ENCODE assay signal across 20 cellular contexts in the genomic region with DNA sequence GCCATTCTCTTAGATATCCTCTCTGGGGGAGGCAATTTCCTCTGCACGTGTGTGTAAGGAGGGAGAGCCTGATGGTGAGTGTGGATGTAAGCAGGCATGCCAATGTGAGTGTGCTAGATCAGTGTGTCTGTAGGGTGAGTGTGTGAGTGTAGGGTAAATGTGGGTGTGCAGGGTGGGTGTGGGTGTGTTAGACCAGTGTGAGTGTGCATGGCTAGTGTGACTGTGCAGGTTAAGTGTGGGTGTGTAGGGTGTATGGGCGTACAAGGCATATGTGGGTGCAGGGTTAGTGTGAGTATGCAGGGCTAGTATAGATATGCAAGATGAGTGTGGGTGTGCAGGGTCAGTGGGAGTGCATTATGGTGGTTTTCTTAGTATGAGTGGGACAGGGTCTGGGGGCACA. TPM values are rescaled to one million over a fixed set of nuclear protein-coding genes. Genes with fewer than 3 reads are reported as not detected.
DNase-seq lines count a peak whose midpoint lies in the region; ATAC-seq and TF ChIP-seq lines count a peak whose summit lies in the region.
"Had no signal": no experiment of that assay in that cellular context is flagged by ENCODE, and none has a peak within 500 bp of the region (broad histone marks: within the 10 kb centered on the region; RNA-seq: fewer than 3 reads in every experiment).

No MANE protein-coding gene starts in this region.

- H3K9ac ChIP-seq in BLaER1 (peak overlapping the region; percentile 60), MM.1S (ENCODE audit: low read length) (no peak overlapping the region)

- H3K79me2 ChIP-seq in MM.1S (ENCODE audit: low read length) (no peaks in the 10 kb centered on the region), osteoblast (ENCODE audit: insufficient read depth, low read length) (no peaks in the 10 kb centered on the region)

- 35 to 38% methylated on average over 2 of the region's 2 CpGs for WGBS in body of pancreas, 2 donors

- H3K36me3 ChIP-seq in BLaER1 (no peaks in the 10 kb centered on the region; the same call in 1 of the 2 replicates), MM.1S (replicated peaks; ENCODE audit: insufficient read depth, low read length) (no peaks in the 10 kb centered on the region), osteoblast (ENCODE audit: insufficient read depth, low read length) (no peaks in the 10 kb centered on the region), body of pancreas (replicated peaks in 1 of 2; ENCODE audit: insufficient read depth in 1 of 2, low read depth in 2 of 2) (no peaks in the 10 kb centered on the region)
- H3K36me3 ChIP-seq: MG63, Peyer's patch had no signal

- H3K4me3 ChIP-seq in BLaER1 (peak overlapping the region; percentile 32; the same call in 1 of the 2 replicates), MM.1S (ENCODE audit: low read length) (no peak overlapping the region), osteoblast (ENCODE audit: insufficient read depth, low read length) (no peak overlapping the region), body of pancreas (no peak overlapping the region)
- H3K4me3 ChIP-seq: MG63, Peyer's patch, SK-N-MC had no signal

- H3K27ac ChIP-seq in BLaER1: peak overlapping the region; percentile 71
- no peak overlapping the region for H3K27ac ChIP-seq in MM.1S (ENCODE audit: low read length)
- H3K27ac ChIP-seq in caudate nucleus (ENCODE audit: low read depth, low read length): peak overlapping the region; percentile 7
- H3K27ac ChIP-seq in osteoblast (ENCODE audit: low read depth, low read length): no peak overlapping the region
- H3K27ac ChIP-seq in body of pancreas: no peak overlapping the region
- H3K27ac ChIP-seq: Peyer's patch, SK-N-MC had no signal

- DNase-seq in MM.1S (no peak), caudate nucleus (lab: John Stamatoyannopoulos, UW) (no peak), osteoblast (ENCODE audit: insufficient read length, low spot score, missing footprints) (peak; percentile 34), body of pancreas (no peak)
- no peak for DNase-seq in activated CD8-positive, alpha-beta memory T cell treated with anti-CD3 and anti-CD28 coated beads for 24 hours
- DNase-seq: Calu3; CD8-positive, alpha-beta memory T cell; DMS79 treated with DMSO at 0.1 percent for 48 hours; KBM-7; MG63; NCI-H2029; NCI-H446 treated with DMSO at 0.1 percent for 48 hours; NCI-H526 treated with DMSO at 0.1 percent for 48 hours; OCI-M1; Peyer's patch; SIG-M5 had no signal

- no peaks in the 10 kb centered on the region for H4K20me1 ChIP-seq in BLaER1
- no peaks in the 10 kb centered on the region for H4K20me1 ChIP-seq in MM.1S (ENCODE audit: insufficient read depth, low read length)
- H4K20me1 ChIP-seq in osteoblast (ENCODE audit: insufficient read depth, low read length): peaks cover 4% of the 10 kb centered on the region

- no peaks in the 10 kb centered on the region for H3F3A ChIP-seq in MM.1S (ENCODE audit: insufficient read depth, low read length)

- H3K9me2 ChIP-seq in MM.1S (replicated peaks; ENCODE audit: insufficient read depth, low read length): no peaks in the 10 kb centered on the region

- no peak for ATAC-seq in GM18868 (IDR thresholded peaks at IDR 0.05; ENCODE audit: unreplicated experiment)
- ATAC-seq in HG03439 (IDR thresholded peaks at IDR 0.05; ENCODE audit: unreplicated experiment): no peak
- ATAC-seq in body of pancreas: no peak

- H3K27me3 ChIP-seq in BLaER1 (no peaks in the 10 kb centered on the region), MM.1S (replicated peaks; ENCODE audit: insufficient read depth, low read length) (no peaks in the 10 kb centered on the region), osteoblast (ENCODE audit: insufficient read depth, low read length) (peaks cover 5% of the 10 kb centered on the region), body of pancreas (no peaks in the 10 kb centered on the region)
- H3K27me3 ChIP-seq: MG63, Peyer's patch had no signal

- peaks cover 100% of the 10 kb centered on the region for H3K4me1 ChIP-seq in BLaER1
- peaks cover 21% of the 10 kb centered on the region for H3K4me1 ChIP-seq in MM.1S (ENCODE audit: low read length)
- H3K4me1 ChIP-seq in osteoblast (ENCODE audit: insufficient read depth, low read length): no peaks in the 10 kb centered on the region
- H3K4me1 ChIP-seq in body of pancreas: no peaks in the 10 kb centered on the region

- no peak for TF ChIP-seq POLR2A in body of pancreas (IDR thresholded peaks at IDR 0.05)

- H2AFZ ChIP-seq in MM.1S (ENCODE audit: low read length) (no peak overlapping the region), osteoblast (ENCODE audit: low read length) (no peak overlapping the region)

- H3K4me2 ChIP-seq in BLaER1: peak overlapping the region; percentile 93
- 0 out of 2 replicates have a peak overlapping the region, but pooled peaks have one; percentile 45 for H3K4me2 ChIP-seq in MM.1S (ENCODE audit: low read depth, low read length)
- no peak overlapping the region for H3K4me2 ChIP-seq in osteoblast (ENCODE audit: insufficient read depth, low read length)

- intact Hi-C loops in body of pancreas (cut with DNase I): no loop called here

- H3K9me3 ChIP-seq in BLaER1: no peaks in the 10 kb centered on the region
- no peaks in the 10 kb centered on the region for H3K9me3 ChIP-seq in MM.1S (replicated peaks; ENCODE audit: insufficient read depth, low read length)
- H3K9me3 ChIP-seq in osteoblast (ENCODE audit: low read depth, low read length): no peaks in the 10 kb centered on the region
- H3K9me3 ChIP-seq in body of pancreas: no peaks in the 10 kb centered on the region
- H3K9me3 ChIP-seq: MG63, Peyer's patch had no signal

- TF ChIP-seq CTCF in MM.1S (IDR thresholded peaks at IDR 0.05; ENCODE audit: low read length): no peak
- no peak for TF ChIP-seq CTCF in osteoblast (IDR thresholded peaks at IDR 0.05; ENCODE audit: extremely low read depth, low read depth, low read length)
- no peak for TF ChIP-seq CTCF in body of pancreas (IDR thresholded peaks at IDR 0.05)

RNA-seq across cellular contexts. Expression of gene ATP2B2, which starts 48.4 kb away (rescaled TPM):
- total RNA-seq in osteoblast (not detected in 2 replicates), body of pancreas (under 1 TPM in 1 of 2 donors, not detected in 1; 0.52 TPM)
- total RNA-seq: Calu3; CD8-positive, alpha-beta memory T cell; Peyer's patch had no signal

Comparison
In these comparisons a context has a peak if more than half of its experiments do, and no peak if none do; other contexts are left out.
1. H3K27ac ChIP-seq: peak in BLaER1 (single experiment) and caudate nucleus (single experiment); none in MM.1S (single experiment), osteoblast (single experiment) and body of pancreas (0 of 4).